ENCODE assay signal across 1 cellular context in the genomic region with DNA sequence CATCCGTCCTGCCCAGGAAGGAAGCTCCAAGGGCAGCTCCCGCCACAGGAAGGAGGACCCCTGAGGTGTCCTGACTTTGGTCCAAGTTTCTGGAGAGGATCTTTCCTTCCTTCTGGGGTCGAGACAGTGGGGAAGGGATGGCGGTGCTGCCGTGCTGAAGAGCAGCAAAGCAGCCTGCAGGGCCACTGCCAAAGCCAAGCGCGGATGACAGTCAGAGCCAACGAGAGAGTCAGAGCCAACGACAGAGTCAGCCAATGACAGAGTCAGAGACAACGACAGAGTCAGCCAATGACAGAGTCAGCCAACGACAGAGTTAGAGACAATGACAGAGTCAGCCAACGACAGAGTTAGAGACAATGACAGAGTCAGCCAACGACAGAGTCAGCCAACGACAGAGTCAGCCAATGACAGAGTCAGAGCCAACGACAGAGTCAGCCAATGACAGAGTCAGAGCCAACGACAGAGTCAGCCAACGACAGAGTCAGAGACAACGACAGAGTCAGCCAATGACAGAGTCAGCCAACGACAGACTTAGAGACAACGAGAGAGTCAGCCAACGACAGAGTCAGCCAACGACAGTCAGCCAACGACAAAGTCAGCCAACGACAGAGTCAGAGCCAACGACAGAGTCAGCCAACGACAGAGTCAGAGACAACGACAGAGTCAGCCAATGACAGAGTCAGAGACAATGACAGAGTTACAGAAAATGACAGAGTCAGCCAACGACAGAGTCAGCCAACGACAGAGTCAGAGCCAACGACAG. TPM values are rescaled to one million over a fixed set of nuclear protein-coding genes. Genes with fewer than 3 reads are reported as not detected.
"Had no signal": no experiment of that assay in that cellular context is flagged by ENCODE, and none has a peak within 500 bp of the region (broad histone marks: within the 10 kb centered on the region; RNA-seq: fewer than 3 reads in every experiment).

No MANE protein-coding gene starts in this region.

RNA-seq across cellular contexts. Expression of a gene that starts 33.8 kb away (rescaled TPM):
- polyA plus RNA-seq: mammary epithelial cell had no signal
